Comparison of ENCODE assay signal across 8 cellular contexts in the genomic region with DNA sequence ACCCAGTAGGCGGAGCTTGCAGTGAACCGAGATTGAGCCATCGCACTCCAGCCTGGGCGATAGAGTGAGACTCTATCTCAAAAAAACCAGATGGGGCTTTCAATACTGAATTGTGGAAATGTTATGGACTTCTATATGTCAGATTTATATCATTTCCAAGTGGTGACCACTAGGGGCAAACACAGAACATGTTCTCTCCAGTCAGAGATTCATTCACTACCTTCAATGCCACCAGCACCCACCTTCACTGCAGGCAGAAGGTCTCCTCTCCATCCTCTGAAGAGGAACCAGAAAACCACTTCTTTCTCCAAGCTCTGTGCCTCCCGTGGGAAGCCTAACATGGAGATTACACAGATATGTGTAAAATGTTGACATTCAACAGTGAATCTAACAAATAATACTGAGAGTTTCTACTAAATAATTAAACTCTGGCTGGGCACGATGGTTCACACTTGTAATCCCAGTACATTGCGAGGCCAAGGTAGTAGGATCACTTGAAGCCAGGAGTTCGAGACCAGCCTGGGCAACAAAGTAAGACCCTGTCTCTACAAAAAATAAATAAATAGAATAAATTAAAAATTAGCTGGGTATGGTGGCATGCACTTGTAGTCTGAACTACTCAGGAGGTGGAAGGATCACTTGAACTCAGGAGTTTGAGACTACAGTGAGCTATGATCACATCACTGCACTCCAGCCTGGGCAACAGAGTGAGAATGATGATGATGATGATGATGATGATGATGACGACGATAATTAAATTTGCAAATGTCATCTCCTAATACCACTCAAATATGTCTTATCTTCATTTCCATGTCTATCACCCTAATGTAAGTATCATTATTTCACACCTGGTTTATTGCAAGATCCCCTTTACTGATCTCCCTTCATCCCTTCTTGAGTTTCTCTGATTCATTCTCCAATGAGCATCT.
DNase-seq lines count a peak whose midpoint lies in the region; ATAC-seq lines count a peak whose summit lies in the region.

No MANE protein-coding gene starts in this region.

- no peak overlapping the region for H3K27ac Mint-ChIP-seq in activated CD4-positive, alpha-beta T cell treated with anti-CD3 and anti-CD28 coated beads for 36 hours

- H3K9me3 Mint-ChIP-seq in activated CD4-positive, alpha-beta T cell treated with anti-CD3 and anti-CD28 coated beads for 36 hours (ENCODE audit: low read depth) = no peaks in the 10 kb centered on the region

- no peak for DNase-seq in activated CD4-positive, alpha-beta T cell treated with anti-CD3 and anti-CD28 coated beads for 36 hours
- DNase-seq in activated CD4-positive, alpha-beta T cell treated with anti-CD3 and anti-CD28 coated beads, Interleukin-2, amount 50 U/mL, for 1 hour = no peak
- DNase-seq in SKM-1 treated with dmso at 0.1 percent for 144 hours (lab: John Stamatoyannopoulos, UW; ENCODE audit: unreplicated experiment) (peak; percentile 72), iPS-NIHi11 (ENCODE audit: low spot score) (peak; percentile 52), activated gamma-delta T cell treated with Interleukin-2 at 50 U/mL for 16 hours (no peak), NCI-H2227 (lab: John Stamatoyannopoulos, UW; ENCODE audit: unreplicated experiment) (no peak), NCI-H2196 (lab: John Stamatoyannopoulos, UW; ENCODE audit: unreplicated experiment) (no peak)

- POLR2A ChIA-PET in activated CD4-positive, alpha-beta T cell treated with anti-CD3 and anti-CD28 coated beads for 36 hours (lab: Charles Lee) = no interaction called here

- no peaks in the 10 kb centered on the region for H3K27me3 Mint-ChIP-seq in activated CD4-positive, alpha-beta T cell treated with anti-CD3 and anti-CD28 coated beads for 36 hours

- H3K4me1 Mint-ChIP-seq in activated CD4-positive, alpha-beta T cell treated with anti-CD3 and anti-CD28 coated beads for 36 hours = peaks cover 7% of the 10 kb centered on the region

- no peak overlapping the region for H3K4me3 Mint-ChIP-seq in activated CD4-positive, alpha-beta T cell treated with anti-CD3 and anti-CD28 coated beads for 36 hours

- peak; percentile 44 for ATAC-seq in activated CD4-positive, alpha-beta T cell treated with anti-CD3 and anti-CD28 coated beads for 36 hours
- ATAC-seq in HG03066 (IDR thresholded peaks at IDR 0.05; ENCODE audit: low read depth, unreplicated experiment) = peak; percentile 52

- intact Hi-C loops in activated CD4-positive, alpha-beta T cell treated with anti-CD3 and anti-CD28 coated beads for 36 hours (cut with DNase I, micrococcal nuclease) = no loop called here

- H3K36me3 Mint-ChIP-seq in activated CD4-positive, alpha-beta T cell treated with anti-CD3 and anti-CD28 coated beads for 36 hours (ENCODE audit: low read depth) = no peaks in the 10 kb centered on the region

- CTCF ChIA-PET in activated CD4-positive, alpha-beta T cell treated with anti-CD3 and anti-CD28 coated beads for 36 hours (lab: Charles Lee) = interaction anchor here (0.6 to 1.2 kb wide), 6 partner anchors 13 to 253 kb away, joined by 3 to 4 read pairs (median 3); no protein-coding TSS in a partner anchor

Comparison
In these comparisons a context has a peak if more than half of its experiments do, and no peak if none do; other contexts are left out.
1. DNase-seq: peak in SKM-1 treated with dmso at 0.1 percent for 144 hours (single experiment) and iPS-NIHi11 (single experiment); none in activated CD4-positive, alpha-beta T cell treated with anti-CD3 and anti-CD28 coated beads for 36 hours (single experiment), activated CD4-positive, alpha-beta T cell treated with anti-CD3 and anti-CD28 coated beads, Interleukin-2, amount 50 U/mL, for 1 hour (single experiment), activated gamma-delta T cell treated with Interleukin-2 at 50 U/mL for 16 hours (single experiment), NCI-H2227 (single experiment) and NCI-H2196 (single experiment).